ENCODE assay signal across 40 cellular contexts in genomic region chr16:57331355-57331754, GRCh38. TPM values are rescaled to one million over a fixed set of nuclear protein-coding genes. Genes with fewer than 3 reads are reported as not detected.
"Had no signal": no experiment of that assay in that cellular context is flagged by ENCODE, and none has a peak within 500 bp of the region (broad histone marks: within the 10 kb centered on the region; RNA-seq: fewer than 3 reads in every experiment).

No MANE protein-coding gene starts in this region.

- H3K36me3 ChIP-seq: adrenal gland, brain microvascular endothelial cell, breast epithelium had no signal

- DNase-seq: activated CD4-positive, alpha-beta memory T cell treated with anti-CD3 and anti-CD28 coated beads for 36 hours; activated CD4-positive, alpha-beta T cell treated with anti-CD3 and anti-CD28 coated beads for 1 hour; activated CD4-positive, alpha-beta T cell treated with anti-CD3 and anti-CD28 coated beads for 36 hours; activated CD4-positive, alpha-beta T cell treated with anti-CD3 and anti-CD28 coated beads, Interleukin-2, amount 10 ng/mL, durations not matched to agents 24 days and 14 days; activated CD4-positive, alpha-beta T cell treated with anti-CD3 and anti-CD28 coated beads, Interleukin-2, amount 50 U/mL, for 1 hour; activated CD4-positive, alpha-beta T cell treated with anti-CD3 and anti-CD28 coated beads, Interleukin-2, amount 50 U/mL, for 4 hours; activated CD4-positive, CD25-positive, alpha-beta regulatory T cell; activated CD8-positive, alpha-beta memory T cell treated with anti-CD3 and anti-CD28 coated beads, Interleukin-2, amount 50 U/mL, for 4 hours; activated CD8-positive, alpha-beta T cell treated with anti-CD3 and anti-CD28 coated beads for 36 hours; activated effector memory CD4-positive, alpha-beta T cell treated with anti-CD3 and anti-CD28 coated beads, Interleukin-2, amount 50 U/mL, for 16 hours; activated gamma-delta T cell treated with Interleukin-2 at 50 U/mL for 16 hours; activated naive CD4-positive, alpha-beta T cell; activated naive CD4-positive, alpha-beta T cell treated with anti-CD3 and anti-CD28 coated beads for 36 hours; activated naive CD4-positive, alpha-beta T cell treated with anti-CD3 and anti-CD28 coated beads, Interleukin-2, amount 50 U/mL, for 16 hours; activated naive CD8-positive, alpha-beta T cell treated with anti-CD3 and anti-CD28 coated beads for 36 hours; activated T-cell treated with anti-CD3 and anti-CD28 coated beads for 4 hours; activated T-cell treated with anti-CD3 and anti-CD28 coated beads, Interleukin-2, amount 50 U/mL, for 1 hour; activated T-cell treated with anti-CD3 and anti-CD28 coated beads, Interleukin-2, amount 50 U/mL, for 4 hours; activated T-cell treated with anti-CD3 and anti-CD28 coated beads, Interleukin-2, amount 50 U/mL, for 72 hours; adrenal gland; amniotic stem cell; aorta; body of pancreas; brain microvascular endothelial cell; central memory CD4-positive, alpha-beta T cell; SW 1271; T-helper 1 cell; T-helper 2 cell; T-helper 9 cell had no signal

- H3K27me3 Mint-ChIP-seq: activated naive CD8-positive, alpha-beta T cell treated with anti-CD3 and anti-CD28 coated beads for 36 hours had no signal

- ATAC-seq: activated CD4-positive, alpha-beta T cell treated with anti-CD3 and anti-CD28 coated beads for 36 hours; activated CD4-positive, CD25-positive, alpha-beta regulatory T cell treated with anti-CD3 and anti-CD28 coated beads, Interleukin-2, amount 50 U/mL, for 24 hours; activated CD8-positive, alpha-beta T cell treated with anti-CD3 and anti-CD28 coated beads for 36 hours; activated naive CD4-positive, alpha-beta T cell treated with anti-CD3 and anti-CD28 coated beads, Interleukin-2, amount 50 U/mL, for 72 hours; activated T-cell treated with anti-CD3 and anti-CD28 coated beads, Interleukin-2, amount 50 U/mL, for 4 hours; activated T-cell treated with anti-CD3 and anti-CD28 coated beads, Interleukin-2, amount 50 U/mL, for 72 hours; activated T-helper 17 cell treated with anti-CD3 and anti-CD28 coated beads, Interleukin-2, amount 50 U/mL, for 72 hours; body of pancreas had no signal

- H3K4me3 Mint-ChIP-seq: activated CD4-positive, alpha-beta memory T cell treated with anti-CD3 and anti-CD28 coated beads for 36 hours; activated CD4-positive, alpha-beta T cell treated with anti-CD3 and anti-CD28 coated beads for 36 hours; activated CD4-positive, alpha-beta T cell treated with anti-CD3 and anti-CD28 coated beads, Interleukin-2, amount 10 ng/mL, durations not matched to agents 24 days and 14 days; activated CD8-positive, alpha-beta T cell treated with anti-CD3 and anti-CD28 coated beads for 36 hours; activated naive CD4-positive, alpha-beta T cell treated with anti-CD3 and anti-CD28 coated beads for 36 hours; activated naive CD8-positive, alpha-beta T cell treated with anti-CD3 and anti-CD28 coated beads for 36 hours; activated T-cell treated with anti-CD3 and anti-CD28 coated beads, Interleukin-2, amount 50 U/mL, for 4 hours; activated T-cell treated with anti-CD3 and anti-CD28 coated beads, Interleukin-2, amount 50 U/mL, for 72 hours; activated T-helper 1 cell treated with anti-CD3 and anti-CD28 coated beads, Interleukin-12 subunit alpha, Interleukin-12 subunit beta, Interleukin-2, Interleukin-4 antibody, amounts not matched to agents 30 ng/mL and 10 ng/mL and 1 ng/mL, durations not matched to agents 14 hours and 24 hours and 36 hours; activated T-helper 17 cell treated with anti-CD3 and anti-CD28 coated beads, Interleukin-2, amount 50 U/mL, for 72 hours; T-helper 1 cell treated with Interleukin-12 subunit alpha and Interleukin-12 subunit beta and Interleukin-4 antibody, amounts not matched to agents 30 μg/mL and 1 μg/mL, for 36 hours; T-helper 2 cell treated with Interferon-gamma antibody and Interleukin-4, amounts not matched to agents 5 μg/mL and 100 μg/mL, for 36 hours had no signal

- FAIRE-seq: astrocyte, TTC549 had no signal

- H3K27ac ChIP-seq: adrenal gland, body of pancreas, brain microvascular endothelial cell, breast epithelium, VCaP had no signal

- H3K27ac Mint-ChIP-seq: activated CD4-positive, alpha-beta memory T cell treated with anti-CD3 and anti-CD28 coated beads for 36 hours; activated CD4-positive, alpha-beta T cell treated with anti-CD3 and anti-CD28 coated beads for 36 hours; activated CD4-positive, alpha-beta T cell treated with anti-CD3 and anti-CD28 coated beads, Interleukin-2, amount 10 ng/mL, durations not matched to agents 24 days and 14 days; activated CD8-positive, alpha-beta T cell treated with anti-CD3 and anti-CD28 coated beads for 36 hours; activated naive CD4-positive, alpha-beta T cell treated with anti-CD3 and anti-CD28 coated beads for 36 hours; activated naive CD4-positive, alpha-beta T cell treated with anti-CD3 and anti-CD28 coated beads, Interleukin-2, amount 50 U/mL, for 72 hours; activated naive CD8-positive, alpha-beta T cell treated with anti-CD3 and anti-CD28 coated beads for 36 hours; activated T-cell treated with anti-CD3 and anti-CD28 coated beads, Interleukin-2, amount 50 U/mL, for 72 hours; activated T-helper 1 cell treated with anti-CD3 and anti-CD28 coated beads, Interleukin-12 subunit alpha, Interleukin-12 subunit beta, Interleukin-2, Interleukin-4 antibody, amounts not matched to agents 30 ng/mL and 10 ng/mL and 1 ng/mL, durations not matched to agents 14 hours and 24 hours and 36 hours; activated T-helper 17 cell treated with anti-CD3 and anti-CD28 coated beads, Interleukin-2, amount 50 U/mL, for 72 hours; T-helper 1 cell treated with Interleukin-12 subunit alpha and Interleukin-12 subunit beta and Interleukin-4 antibody, amounts not matched to agents 30 μg/mL and 1 μg/mL, for 36 hours; T-helper 2 cell treated with Interferon-gamma antibody and Interleukin-4, amounts not matched to agents 5 μg/mL and 100 μg/mL, for 36 hours had no signal

- H3K4me1 ChIP-seq: adrenal gland, body of pancreas, breast epithelium had no signal

- H3K4me3 ChIP-seq: adrenal gland, body of pancreas, breast epithelium had no signal

- H3K36me3 Mint-ChIP-seq: activated CD4-positive, alpha-beta memory T cell treated with anti-CD3 and anti-CD28 coated beads for 36 hours had no signal

- H3K4me1 Mint-ChIP-seq: activated naive CD8-positive, alpha-beta T cell treated with anti-CD3 and anti-CD28 coated beads for 36 hours; activated T-helper 17 cell treated with anti-CD3 and anti-CD28 coated beads, Interleukin-2, amount 50 U/mL, for 72 hours had no signal

- H3K9me3 ChIP-seq: adrenal gland, body of pancreas had no signal

- H3K9me3 Mint-ChIP-seq: activated CD4-positive, alpha-beta T cell treated with anti-CD3 and anti-CD28 coated beads, Interleukin-2, amount 10 ng/mL, durations not matched to agents 24 days and 14 days; activated T-helper 1 cell treated with anti-CD3 and anti-CD28 coated beads, Interleukin-12 subunit alpha, Interleukin-12 subunit beta, Interleukin-2, Interleukin-4 antibody, amounts not matched to agents 30 ng/mL and 10 ng/mL and 1 ng/mL, durations not matched to agents 14 hours and 24 hours and 36 hours; T-helper 1 cell treated with Interleukin-12 subunit alpha and Interleukin-12 subunit beta and Interleukin-4 antibody, amounts not matched to agents 30 μg/mL and 1 μg/mL, for 36 hours; T-helper 2 cell treated with Interferon-gamma antibody and Interleukin-4, amounts not matched to agents 5 μg/mL and 100 μg/mL, for 36 hours had no signal

- H3K27me3 ChIP-seq: adrenal gland, body of pancreas, breast epithelium had no signal

RNA-seq across cellular contexts. Expression of gene CCL22, which starts 27.2 kb away (rescaled TPM):
- total RNA-seq: astrocyte, body of pancreas, cardiac septum had no signal

RNA-seq across cellular contexts. Expression of gene CX3CL1, which starts 40.9 kb away (rescaled TPM):
- total RNA-seq: activated CD4-positive, alpha-beta memory T cell treated with anti-CD3 and anti-CD28 coated beads for 36 hours; activated CD4-positive, alpha-beta T cell treated with anti-CD3 and anti-CD28 coated beads for 36 hours; activated CD4-positive, alpha-beta T cell treated with anti-CD3 and anti-CD28 coated beads, Interleukin-2, amount 10 ng/mL, durations not matched to agents 24 days and 14 days; activated naive CD4-positive, alpha-beta T cell treated with anti-CD3 and anti-CD28 coated beads for 36 hours; activated T-cell treated with anti-CD3 and anti-CD28 coated beads, Interleukin-2, amount 50 U/mL, for 72 hours; activated T-helper 1 cell treated with anti-CD3 and anti-CD28 coated beads, Interleukin-12 subunit alpha, Interleukin-12 subunit beta, Interleukin-2, Interleukin-4 antibody, amounts not matched to agents 30 ng/mL and 10 ng/mL and 1 ng/mL, durations not matched to agents 14 hours and 24 hours and 36 hours; activated T-helper 17 cell treated with anti-CD3 and anti-CD28 coated beads, Interleukin-2, amount 50 U/mL, for 72 hours had no signal

RNA-seq across cellular contexts. Expression of gene PLLP, which starts 46.9 kb away (rescaled TPM):
- total RNA-seq: activated CD4-positive, alpha-beta memory T cell treated with anti-CD3 and anti-CD28 coated beads for 36 hours; activated CD4-positive, alpha-beta T cell treated with anti-CD3 and anti-CD28 coated beads, Interleukin-2, amount 10 ng/mL, durations not matched to agents 24 days and 14 days; activated T-helper 17 cell treated with anti-CD3 and anti-CD28 coated beads, Interleukin-2, amount 50 U/mL, for 72 hours had no signal
